ENCODE assay signal across 1 cellular context in the genomic region with DNA sequence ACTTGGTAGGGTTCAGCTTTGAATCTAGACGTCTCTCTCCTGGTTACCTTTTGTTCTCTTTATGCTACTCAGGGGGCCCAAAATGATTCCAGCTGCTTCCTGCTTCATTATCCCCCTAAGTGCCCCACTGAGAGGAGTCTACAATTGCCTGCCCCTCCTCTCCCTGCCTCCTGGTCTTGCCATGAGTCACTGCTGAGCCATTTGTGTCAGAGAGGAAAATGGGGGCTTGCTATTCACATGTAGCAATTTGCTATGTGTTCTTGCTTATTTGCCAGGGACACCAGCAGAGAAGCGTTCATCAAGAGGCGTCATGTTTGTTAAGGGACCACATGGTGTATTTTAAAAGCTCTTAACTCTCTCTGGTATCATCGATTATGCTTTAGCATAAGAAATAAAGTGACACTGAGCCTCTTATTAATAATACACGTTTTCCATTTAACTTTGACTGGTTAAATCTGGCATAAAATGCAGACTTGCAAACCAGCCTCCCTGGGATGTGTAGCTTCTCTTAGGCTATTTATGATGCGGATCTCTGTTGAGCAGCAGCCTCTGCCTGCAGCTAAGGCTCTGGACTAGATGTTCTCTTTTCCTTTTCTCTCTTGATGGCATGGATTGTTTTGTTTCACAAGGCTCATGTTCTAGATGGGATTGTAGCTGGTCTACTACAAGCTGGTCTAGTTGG.
TF ChIP-seq lines count a peak whose summit lies in the region.

No MANE protein-coding gene starts in this region.

TF ChIP-seq in neural cell, 6 proteins besides CTCF, POLR2A, EP300 and RAD21 (continued from another document):
- TF ChIP-seq EZH2 (IDR thresholded peaks at IDR 0.05; ENCODE audit: borderline replicate concordance, insufficient read depth, low read length, poor library complexity, severe bottlenecking) (no peak), POLR2AphosphoS5 (IDR thresholded peaks at IDR 0.05) (peak; percentile 80), MXI1 (conservative IDR thresholded peaks at IDR 0.05; ENCODE audit: poor library complexity, severe bottlenecking) (peak; percentile 46)
- TF ChIP-seq, protein P1, sequence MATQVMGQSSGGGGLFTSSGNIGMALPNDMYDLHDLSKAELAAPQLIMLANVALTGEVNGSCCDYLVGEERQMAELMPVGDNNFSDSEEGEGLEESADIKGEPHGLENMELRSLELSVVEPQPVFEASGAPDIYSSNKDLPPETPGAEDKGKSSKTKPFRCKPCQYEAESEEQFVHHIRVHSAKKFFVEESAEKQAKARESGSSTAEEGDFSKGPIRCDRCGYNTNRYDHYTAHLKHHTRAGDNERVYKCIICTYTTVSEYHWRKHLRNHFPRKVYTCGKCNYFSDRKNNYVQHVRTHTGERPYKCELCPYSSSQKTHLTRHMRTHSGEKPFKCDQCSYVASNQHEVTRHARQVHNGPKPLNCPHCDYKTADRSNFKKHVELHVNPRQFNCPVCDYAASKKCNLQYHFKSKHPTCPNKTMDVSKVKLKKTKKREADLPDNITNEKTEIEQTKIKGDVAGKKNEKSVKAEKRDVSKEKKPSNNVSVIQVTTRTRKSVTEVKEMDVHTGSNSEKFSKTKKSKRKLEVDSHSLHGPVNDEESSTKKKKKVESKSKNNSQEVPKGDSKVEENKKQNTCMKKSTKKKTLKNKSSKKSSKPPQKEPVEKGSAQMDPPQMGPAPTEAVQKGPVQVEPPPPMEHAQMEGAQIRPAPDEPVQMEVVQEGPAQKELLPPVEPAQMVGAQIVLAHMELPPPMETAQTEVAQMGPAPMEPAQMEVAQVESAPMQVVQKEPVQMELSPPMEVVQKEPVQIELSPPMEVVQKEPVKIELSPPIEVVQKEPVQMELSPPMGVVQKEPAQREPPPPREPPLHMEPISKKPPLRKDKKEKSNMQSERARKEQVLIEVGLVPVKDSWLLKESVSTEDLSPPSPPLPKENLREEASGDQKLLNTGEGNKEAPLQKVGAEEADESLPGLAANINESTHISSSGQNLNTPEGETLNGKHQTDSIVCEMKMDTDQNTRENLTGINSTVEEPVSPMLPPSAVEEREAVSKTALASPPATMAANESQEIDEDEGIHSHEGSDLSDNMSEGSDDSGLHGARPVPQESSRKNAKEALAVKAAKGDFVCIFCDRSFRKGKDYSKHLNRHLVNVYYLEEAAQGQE (IDR thresholded peaks at IDR 0.05; ENCODE audit: borderline replicate concordance) = peak; percentile 66
